ENCODE assay signal across 1 cellular context in genomic region chr4:6386091-6386490, GRCh38.
TF ChIP-seq lines count a peak whose summit lies in the region.

No MANE protein-coding gene starts in this region.

TF ChIP-seq in WTC11, 78 proteins besides CTCF, POLR2A, EP300 and RAD21 (continued from another document):
- TF ChIP-seq, protein P1, sequence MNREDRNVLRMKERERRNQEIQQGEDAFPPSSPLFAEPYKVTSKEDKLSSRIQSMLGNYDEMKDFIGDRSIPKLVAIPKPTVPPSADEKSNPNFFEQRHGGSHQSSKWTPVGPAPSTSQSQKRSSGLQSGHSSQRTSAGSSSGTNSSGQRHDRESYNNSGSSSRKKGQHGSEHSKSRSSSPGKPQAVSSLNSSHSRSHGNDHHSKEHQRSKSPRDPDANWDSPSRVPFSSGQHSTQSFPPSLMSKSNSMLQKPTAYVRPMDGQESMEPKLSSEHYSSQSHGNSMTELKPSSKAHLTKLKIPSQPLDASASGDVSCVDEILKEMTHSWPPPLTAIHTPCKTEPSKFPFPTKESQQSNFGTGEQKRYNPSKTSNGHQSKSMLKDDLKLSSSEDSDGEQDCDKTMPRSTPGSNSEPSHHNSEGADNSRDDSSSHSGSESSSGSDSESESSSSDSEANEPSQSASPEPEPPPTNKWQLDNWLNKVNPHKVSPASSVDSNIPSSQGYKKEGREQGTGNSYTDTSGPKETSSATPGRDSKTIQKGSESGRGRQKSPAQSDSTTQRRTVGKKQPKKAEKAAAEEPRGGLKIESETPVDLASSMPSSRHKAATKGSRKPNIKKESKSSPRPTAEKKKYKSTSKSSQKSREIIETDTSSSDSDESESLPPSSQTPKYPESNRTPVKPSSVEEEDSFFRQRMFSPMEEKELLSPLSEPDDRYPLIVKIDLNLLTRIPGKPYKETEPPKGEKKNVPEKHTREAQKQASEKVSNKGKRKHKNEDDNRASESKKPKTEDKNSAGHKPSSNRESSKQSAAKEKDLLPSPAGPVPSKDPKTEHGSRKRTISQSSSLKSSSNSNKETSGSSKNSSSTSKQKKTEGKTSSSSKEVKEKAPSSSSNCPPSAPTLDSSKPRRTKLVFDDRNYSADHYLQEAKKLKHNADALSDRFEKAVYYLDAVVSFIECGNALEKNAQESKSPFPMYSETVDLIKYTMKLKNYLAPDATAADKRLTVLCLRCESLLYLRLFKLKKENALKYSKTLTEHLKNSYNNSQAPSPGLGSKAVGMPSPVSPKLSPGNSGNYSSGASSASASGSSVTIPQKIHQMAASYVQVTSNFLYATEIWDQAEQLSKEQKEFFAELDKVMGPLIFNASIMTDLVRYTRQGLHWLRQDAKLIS (CRISPR knock-in tag; IDR thresholded peaks at IDR 0.05; ENCODE audit: borderline replicate concordance) = no peak
